In genomic region chr16:86563489-86564345, GRCh38 we compare ENCODE assay signal across 8 cellular contexts. TPM values are rescaled to one million over a fixed set of nuclear protein-coding genes. Genes with fewer than 3 reads are reported as not detected.
DNase-seq lines count a peak whose midpoint lies in the region; ATAC-seq, FAIRE-seq and TF ChIP-seq lines count a peak whose summit lies in the region.

No MANE protein-coding gene starts in this region.

- no peaks in the 10 kb centered on the region for H3K9me3 Mint-ChIP-seq in naive thymus-derived CD8-positive, alpha-beta T cell
- H3K9me3 Mint-ChIP-seq in stimulated activated memory B cell treated with anti-CD40 and anti-IgM and Interleukin-4, amounts not matched to agents 10 μg/mL and 1 μg/mL and 100 μg/mL, for 72 hours = no peaks in the 10 kb centered on the region

- H3K4me1 Mint-ChIP-seq in naive thymus-derived CD8-positive, alpha-beta T cell = peaks cover 7 to 27% (median 17%) of the 10 kb centered on the region in 4 donors
- H3K4me1 Mint-ChIP-seq in stimulated activated memory B cell treated with anti-CD40 and anti-IgM and Interleukin-4, amounts not matched to agents 10 μg/mL and 1 μg/mL and 100 μg/mL, for 72 hours = peaks cover 21% of the 10 kb centered on the region

- TF ChIP-seq CTCF in AG09319 (IDR thresholded peaks at IDR 0.05; ENCODE audit: low read depth, low read length) (peak; percentile 100), esophagus squamous epithelium (IDR thresholded peaks at IDR 0.05) (peak; percentile 100)

- H3K4me3 ChIP-seq in esophagus squamous epithelium = peak overlapping the region in 1 of 4 donors; percentile 31

- peaks cover 17 to 94% (median 30%) of the 10 kb centered on the region in 4 donors for H3K27me3 ChIP-seq in esophagus squamous epithelium

- H3K4me1 ChIP-seq in esophagus squamous epithelium = peaks cover 4 to 41% (median 8%) of the 10 kb centered on the region in 3 donors

- peaks cover 20 to 71% (median 34%) of the 10 kb centered on the region in 5 donors for H3K27me3 Mint-ChIP-seq in naive thymus-derived CD8-positive, alpha-beta T cell
- H3K27me3 Mint-ChIP-seq in stimulated activated memory B cell treated with anti-CD40 and anti-IgM and Interleukin-4, amounts not matched to agents 10 μg/mL and 1 μg/mL and 100 μg/mL, for 72 hours = peaks cover 78% of the 10 kb centered on the region

- peak overlapping the region in 2 of 10 donors; percentile 15 to 43 for H3K27ac Mint-ChIP-seq in naive thymus-derived CD8-positive, alpha-beta T cell
- no peak overlapping the region for H3K27ac Mint-ChIP-seq in stimulated activated memory B cell treated with anti-CD40 and anti-IgM and Interleukin-4, amounts not matched to agents 10 μg/mL and 1 μg/mL and 100 μg/mL, for 72 hours

- no peak overlapping the region for H3K27ac ChIP-seq in esophagus squamous epithelium

- WGBS in esophagus squamous epithelium, 2 donors = 1% methylated on average over 31 to 41 of the region's 41 CpGs

- TF ChIP-seq RAD21 in Ishikawa (IDR thresholded peaks at IDR 0.05; ENCODE audit: low read depth) = peak; percentile 96

- H3K36me3 Mint-ChIP-seq in naive thymus-derived CD8-positive, alpha-beta T cell = no peaks in the 10 kb centered on the region
- H3K36me3 Mint-ChIP-seq in stimulated activated memory B cell treated with anti-CD40 and anti-IgM and Interleukin-4, amounts not matched to agents 10 μg/mL and 1 μg/mL and 100 μg/mL, for 72 hours = no peaks in the 10 kb centered on the region

- POLR2A ChIA-PET in naive thymus-derived CD8-positive, alpha-beta T cell (lab: Charles Lee) = no interaction called here

- peak; percentile 92 for FAIRE-seq in GM19239 (lab: Jason Lieb, UNC)

- peak overlapping the region; percentile 41 to 82 (median 72) for H3K4me3 Mint-ChIP-seq in naive thymus-derived CD8-positive, alpha-beta T cell
- peak overlapping the region; percentile 61 for H3K4me3 Mint-ChIP-seq in stimulated activated memory B cell treated with anti-CD40 and anti-IgM and Interleukin-4, amounts not matched to agents 10 μg/mL and 1 μg/mL and 100 μg/mL, for 72 hours

- intact Hi-C loops in esophagus squamous epithelium (cut with DNase I) = loop anchor here (5.0 to 10.0 kb wide), 2 partner anchors 499 to 721 kb away; no protein-coding TSS in a partner anchor

- TF ChIP-seq EP300 in Ishikawa (IDR thresholded peaks at IDR 0.05; ENCODE audit: borderline replicate concordance) = no peak

- H3K9me3 ChIP-seq in esophagus squamous epithelium = no peaks in the 10 kb centered on the region

- no peak for TF ChIP-seq POLR2A in esophagus squamous epithelium (IDR thresholded peaks at IDR 0.05)

- no peaks in the 10 kb centered on the region for H3K36me3 ChIP-seq in esophagus squamous epithelium

- peak; percentile 91 to 92 for ATAC-seq in naive thymus-derived CD8-positive, alpha-beta T cell
- ATAC-seq in stimulated activated memory B cell treated with anti-CD40 and anti-IgM and Interleukin-4, amounts not matched to agents 10 μg/mL and 1 μg/mL and 100 μg/mL, for 72 hours = peak; percentile 85

- DNase-seq in AG09319 (ENCODE audit: extremely low read depth, low read depth) (peak; percentile 74), GM19239 (ENCODE audit: insufficient read length, low spot score) (peak; percentile 90), OCI-M2 (lab: John Stamatoyannopoulos, UW; ENCODE audit: unreplicated experiment) (peak; percentile 50), activated T-cell treated with anti-CD3 and anti-CD28 coated beads for 4 hours (peak; percentile 86), esophagus squamous epithelium (lab: John Stamatoyannopoulos, UW) (peak; percentile 35)
- DNase-seq in naive thymus-derived CD8-positive, alpha-beta T cell = peak; percentile 72 to 91 (median 84)

TF ChIP-seq in Ishikawa, 13 proteins besides CTCF, POLR2A, EP300 and RAD21:
- TF ChIP-seq EGR1 (IDR thresholded peaks at IDR 0.05) (no peak), TCF12 (IDR thresholded peaks at IDR 0.05; ENCODE audit: low read depth) (no peak), YY1 (IDR thresholded peaks at IDR 0.05; ENCODE audit: low read depth) (0 out of 2 replicates have a peak, but pooled peaks have one; percentile 19), TEAD4 (IDR thresholded peaks at IDR 0.05) (no peak), ZBTB7A (IDR thresholded peaks at IDR 0.05; ENCODE audit: low read depth) (no peak), CREB1 (IDR thresholded peaks at IDR 0.05; ENCODE audit: low read depth) (no peak), TAF1 (IDR thresholded peaks at IDR 0.05; ENCODE audit: low read depth) (no peak)

RNA-seq across cellular contexts. Expression of gene FOXC2, which starts 2.9 kb away (rescaled TPM):
- under 1 TPM; 0.09 to 0.57 (median 0.40) TPM for total RNA-seq in esophagus squamous epithelium
- not detected for total RNA-seq in naive thymus-derived CD8-positive, alpha-beta T cell
- polyA plus RNA-seq in naive thymus-derived CD8-positive, alpha-beta T cell = not detected

RNA-seq across cellular contexts. Expression of gene MTHFSD, which starts 8.7 kb away (rescaled TPM):
- total RNA-seq in esophagus squamous epithelium = 10 to 100 TPM; 10.7 to 17.7 (median 14.8) TPM
- total RNA-seq in naive thymus-derived CD8-positive, alpha-beta T cell = 10 to 100 TPM; 37.9 to 41.6 TPM
- polyA plus RNA-seq in naive thymus-derived CD8-positive, alpha-beta T cell = 10 to 100 TPM in 2 of 3 donors, 1 to 10 TPM in 1; 9.8 to 19.0 (median 16.1) TPM

RNA-seq across cellular contexts. Expression of gene FOXL1, which starts 14.6 kb away (rescaled TPM):
- total RNA-seq in esophagus squamous epithelium = 1 to 10 TPM in 1 of 4 donors, under 1 TPM in 2, not detected in 1; 0.13 to 1.6 (median 0.57) TPM
- not detected for total RNA-seq in naive thymus-derived CD8-positive, alpha-beta T cell
- polyA plus RNA-seq in naive thymus-derived CD8-positive, alpha-beta T cell = not detected

RNA-seq across cellular contexts. Expression of gene FOXF1, which starts 53.4 kb away (rescaled TPM):
- 1 to 10 TPM in 3 of 4 donors, under 1 TPM in 1; 0.76 to 8.6 (median 3.0) TPM for total RNA-seq in esophagus squamous epithelium
- not detected for total RNA-seq in naive thymus-derived CD8-positive, alpha-beta T cell
- polyA plus RNA-seq in naive thymus-derived CD8-positive, alpha-beta T cell = not detected

Comparison
In these comparisons a context has a peak if more than half of its experiments do, and no peak if none do; other contexts are left out.
1. DNase-seq: peak in every context shown above with its lines; median percentile 90 in GM19239; 86 in activated T-cell treated with anti-CD3 and anti-CD28 coated beads for 4 hours; 84 in naive thymus-derived CD8-positive, alpha-beta T cell; 74 in AG09319; 50 in OCI-M2; 35 in esophagus squamous epithelium.